Comparison of ENCODE assay signal across 13 cellular contexts in the genomic region with DNA sequence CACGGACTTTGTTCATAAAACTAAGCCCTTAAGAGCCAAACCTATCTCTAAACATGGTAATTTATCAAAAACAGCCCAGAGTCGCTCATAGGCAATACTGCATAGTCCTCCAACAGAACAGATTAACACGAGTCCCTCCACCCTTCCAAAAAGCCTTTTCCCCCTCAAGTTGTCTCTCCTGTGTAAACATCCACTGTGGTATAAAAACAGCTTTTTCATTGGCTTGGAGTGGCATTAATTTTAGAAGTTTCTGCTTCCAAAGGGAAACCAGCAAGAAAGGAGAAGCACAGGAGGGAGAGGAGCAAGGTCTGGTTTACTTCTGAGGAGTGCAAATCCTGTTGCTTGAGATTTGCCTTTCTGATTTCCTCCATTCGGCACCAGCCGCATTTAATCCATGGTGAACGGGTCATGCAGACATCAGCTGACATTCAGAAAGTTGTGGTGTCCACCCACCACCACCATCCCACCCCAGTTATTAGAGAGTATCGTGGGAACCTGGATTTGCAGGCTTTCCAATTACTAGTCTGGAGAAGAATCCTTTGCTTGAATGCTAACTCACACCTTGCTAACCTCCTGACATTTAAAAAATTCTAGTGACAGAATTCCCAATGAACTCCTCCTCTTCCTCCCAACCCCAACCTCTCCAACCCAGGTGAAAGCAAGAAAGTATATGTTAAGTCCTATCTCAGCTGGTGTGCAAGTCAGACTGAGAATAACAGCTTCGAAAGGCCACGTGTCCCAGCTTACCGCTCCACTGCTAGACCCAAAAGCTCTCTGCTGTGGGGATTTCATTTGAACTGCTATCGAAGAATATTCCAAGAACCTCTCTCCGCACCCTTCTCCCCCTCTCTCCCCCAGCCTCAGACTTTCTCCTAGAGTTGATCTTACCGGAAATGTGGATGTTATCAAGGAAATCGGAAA. TPM values are rescaled to one million over a fixed set of nuclear protein-coding genes. Genes with fewer than 3 reads are reported as not detected.
A peak's percentile ranks its signal among the peaks of the same experiment; 100 is the strongest.
DNase-seq lines count a peak whose midpoint lies in the region; ATAC-seq and TF ChIP-seq lines count a peak whose summit lies in the region.
"Had no signal": no experiment of that assay in that cellular context is flagged by ENCODE, and none has a peak within 500 bp of the region (broad histone marks: within the 10 kb centered on the region; RNA-seq: fewer than 3 reads in every experiment).

No MANE protein-coding gene starts in this region.

- H3K4me3 Mint-ChIP-seq in CD14-positive monocyte (no peak overlapping the region), WTC11 (peak overlapping the region; percentile 26)
- H3K4me3 Mint-ChIP-seq: activated naive CD8-positive, alpha-beta T cell treated with anti-CD3 and anti-CD28 coated beads, Interleukin-2, amount 10 ng/mL, durations not matched to agents 7 days and 5 days had no signal

- H3K36me3 Mint-ChIP-seq in CD14-positive monocyte: peaks cover 18 to 22% of the 10 kb centered on the region in 2 donors
- H3K36me3 Mint-ChIP-seq in WTC11: no peaks in the 10 kb centered on the region
- H3K36me3 Mint-ChIP-seq: activated naive CD8-positive, alpha-beta T cell treated with anti-CD3 and anti-CD28 coated beads, Interleukin-2, amount 10 ng/mL, durations not matched to agents 7 days and 5 days had no signal

- peaks cover 69% of the 10 kb centered on the region for H3K4me1 Mint-ChIP-seq in CD14-positive monocyte
- H3K4me1 Mint-ChIP-seq in WTC11: peaks cover 98% of the 10 kb centered on the region

- H3K9me3 ChIP-seq in gastrocnemius medialis: no peaks in the 10 kb centered on the region
- H3K9me3 ChIP-seq: left lung had no signal

- H3K27me3 Mint-ChIP-seq in CD14-positive monocyte (ENCODE audit: low read depth in 3 of 3) (peaks cover 0 to 2% (median 0%) of the 10 kb centered on the region in 3 donors), WTC11 (ENCODE audit: low read depth) (no peaks in the 10 kb centered on the region)

- H3K9me3 Mint-ChIP-seq in CD14-positive monocyte (peaks cover 0 to 4% (median 4%) of the 10 kb centered on the region in 7 donors), WTC11 (no peaks in the 10 kb centered on the region)
- H3K9me3 Mint-ChIP-seq: activated naive CD8-positive, alpha-beta T cell treated with anti-CD3 and anti-CD28 coated beads, Interleukin-2, amount 10 ng/mL, durations not matched to agents 7 days and 5 days had no signal

- CTCF ChIA-PET in WTC11 (lab: Charles Lee): interaction anchor here (0.6 to 1.4 kb wide), 2 partner anchors 14 to 25 kb away, joined by 3 to 10 read pairs; no protein-coding TSS in a partner anchor

- peaks cover 9 to 29% (median 28%) of the 10 kb centered on the region in 3 donors for H3K27me3 ChIP-seq in gastrocnemius medialis

- DNase-seq in CD14-positive monocyte (ENCODE audit: low spot score) (no peak), WTC11 (ENCODE audit: low spot score) (no peak), HuH-7.5 (ENCODE audit: low spot score) (no peak), activated T-cell treated with anti-CD3 and anti-CD28 coated beads for 4 hours (no peak), gastrocnemius medialis (no peak), activated gamma-delta T cell (lab: John Stamatoyannopoulos, UW) (no peak)
- DNase-seq: activated naive CD8-positive, alpha-beta T cell treated with anti-CD3 and anti-CD28 coated beads, Interleukin-2, amount 10 ng/mL, durations not matched to agents 7 days and 5 days; Kasumi-1; left lung; WERI-Rb-1 had no signal

- H3K27ac Mint-ChIP-seq in CD14-positive monocyte (peak overlapping the region in 6 of 7 donors; percentile 26 to 54 (median 40)), WTC11 (peak overlapping the region; percentile 85)
- H3K27ac Mint-ChIP-seq: activated naive CD8-positive, alpha-beta T cell treated with anti-CD3 and anti-CD28 coated beads, Interleukin-2, amount 10 ng/mL, durations not matched to agents 7 days and 5 days had no signal

- no peak overlapping the region for H3K27ac ChIP-seq in gastrocnemius medialis
- H3K27ac ChIP-seq: left lung, WERI-Rb-1 had no signal

- no peaks in the 10 kb centered on the region for H3K36me3 ChIP-seq in gastrocnemius medialis
- H3K36me3 ChIP-seq: left lung, WERI-Rb-1 had no signal

- ATAC-seq in GM19438 (IDR thresholded peaks at IDR 0.05; ENCODE audit: low read depth, unreplicated experiment) (peak; percentile 71), HG02938 (IDR thresholded peaks at IDR 0.05; ENCODE audit: unreplicated experiment) (peak; percentile 71), WTC11 (no peak), gastrocnemius medialis (no peak)
- ATAC-seq: left lung, sciatic nerve had no signal

- in situ Hi-C loops in gastrocnemius medialis (cut with MboI; ENCODE audit: low sequenced_read_pairs in 4 of 4): no loop called here

- no peaks in the 10 kb centered on the region for H3K4me1 ChIP-seq in gastrocnemius medialis

- intact Hi-C loops in CD14-positive monocyte (cut with micrococcal nuclease) (loop anchor here in 1 of 2 donors (10.0 kb wide), 1 partner anchor 999 kb away; a partner anchor contains a TSS), gastrocnemius medialis (cut with DNase I; ENCODE audit: low total_unique reads) (no loop called here)

- POLR2A ChIA-PET in WTC11 (lab: Charles Lee): interaction anchor here (0.6 to 1.5 kb wide), 2 partner anchors 14 to 1989 kb away, joined by 3 to 5 read pairs; no protein-coding TSS in a partner anchor

- H3K4me3 ChIP-seq in gastrocnemius medialis: no peak overlapping the region
- H3K4me3 ChIP-seq: left lung had no signal

- TF ChIP-seq CTCF in CD14-positive monocyte (IDR thresholded peaks at IDR 0.05) (no peak), WTC11 (IDR thresholded peaks at IDR 0.05) (no peak), gastrocnemius medialis (IDR thresholded peaks at IDR 0.05 in 4 of 5, conservative IDR thresholded peaks at IDR 0.05 in 1 of 5) (no peak)

- no peak for TF ChIP-seq POLR2A in gastrocnemius medialis (IDR thresholded peaks at IDR 0.05)

TF ChIP-seq in WTC11, 78 proteins besides CTCF, POLR2A, EP300 and RAD21 (continues in another document):
- no peak for TF ChIP-seq SMAD3 (CRISPR knock-in tag; IDR thresholded peaks at IDR 0.05; ENCODE audit: borderline replicate concordance)
- TF ChIP-seq ZNF138 (CRISPR knock-in tag; conservative IDR thresholded peaks at IDR 0.05): no peak
- no peak for TF ChIP-seq CREB1 (CRISPR knock-in tag; IDR thresholded peaks at IDR 0.05)
- TF ChIP-seq, protein P1, sequence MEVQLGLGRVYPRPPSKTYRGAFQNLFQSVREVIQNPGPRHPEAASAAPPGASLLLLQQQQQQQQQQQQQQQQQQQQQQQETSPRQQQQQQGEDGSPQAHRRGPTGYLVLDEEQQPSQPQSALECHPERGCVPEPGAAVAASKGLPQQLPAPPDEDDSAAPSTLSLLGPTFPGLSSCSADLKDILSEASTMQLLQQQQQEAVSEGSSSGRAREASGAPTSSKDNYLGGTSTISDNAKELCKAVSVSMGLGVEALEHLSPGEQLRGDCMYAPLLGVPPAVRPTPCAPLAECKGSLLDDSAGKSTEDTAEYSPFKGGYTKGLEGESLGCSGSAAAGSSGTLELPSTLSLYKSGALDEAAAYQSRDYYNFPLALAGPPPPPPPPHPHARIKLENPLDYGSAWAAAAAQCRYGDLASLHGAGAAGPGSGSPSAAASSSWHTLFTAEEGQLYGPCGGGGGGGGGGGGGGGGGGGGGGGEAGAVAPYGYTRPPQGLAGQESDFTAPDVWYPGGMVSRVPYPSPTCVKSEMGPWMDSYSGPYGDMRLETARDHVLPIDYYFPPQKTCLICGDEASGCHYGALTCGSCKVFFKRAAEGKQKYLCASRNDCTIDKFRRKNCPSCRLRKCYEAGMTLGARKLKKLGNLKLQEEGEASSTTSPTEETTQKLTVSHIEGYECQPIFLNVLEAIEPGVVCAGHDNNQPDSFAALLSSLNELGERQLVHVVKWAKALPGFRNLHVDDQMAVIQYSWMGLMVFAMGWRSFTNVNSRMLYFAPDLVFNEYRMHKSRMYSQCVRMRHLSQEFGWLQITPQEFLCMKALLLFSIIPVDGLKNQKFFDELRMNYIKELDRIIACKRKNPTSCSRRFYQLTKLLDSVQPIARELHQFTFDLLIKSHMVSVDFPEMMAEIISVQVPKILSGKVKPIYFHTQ (CRISPR knock-in tag; IDR thresholded peaks at IDR 0.05): no peak
- no peak for TF ChIP-seq CBFB (CRISPR knock-in tag; IDR thresholded peaks at IDR 0.05; ENCODE audit: low read depth)
- no peak for TF ChIP-seq OVOL2 (CRISPR knock-in tag; IDR thresholded peaks at IDR 0.05; ENCODE audit: borderline replicate concordance)
- TF ChIP-seq TCF7 (CRISPR knock-in tag; IDR thresholded peaks at IDR 0.05; ENCODE audit: low read depth): no peak
- TF ChIP-seq, protein P2, sequence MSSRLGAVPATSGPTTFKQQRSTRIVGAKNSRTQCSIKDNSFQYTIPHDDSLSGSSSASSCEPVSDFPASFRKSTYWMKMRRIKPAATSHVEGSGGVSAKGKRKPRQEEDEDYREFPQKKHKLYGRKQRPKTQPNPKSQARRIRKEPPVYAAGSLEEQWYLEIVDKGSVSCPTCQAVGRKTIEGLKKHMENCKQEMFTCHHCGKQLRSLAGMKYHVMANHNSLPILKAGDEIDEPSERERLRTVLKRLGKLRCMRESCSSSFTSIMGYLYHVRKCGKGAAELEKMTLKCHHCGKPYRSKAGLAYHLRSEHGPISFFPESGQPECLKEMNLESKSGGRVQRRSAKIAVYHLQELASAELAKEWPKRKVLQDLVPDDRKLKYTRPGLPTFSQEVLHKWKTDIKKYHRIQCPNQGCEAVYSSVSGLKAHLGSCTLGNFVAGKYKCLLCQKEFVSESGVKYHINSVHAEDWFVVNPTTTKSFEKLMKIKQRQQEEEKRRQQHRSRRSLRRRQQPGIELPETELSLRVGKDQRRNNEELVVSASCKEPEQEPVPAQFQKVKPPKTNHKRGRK (CRISPR knock-in tag; IDR thresholded peaks at IDR 0.05; ENCODE audit: borderline replicate concordance): no peak
- TF ChIP-seq, protein P3, sequence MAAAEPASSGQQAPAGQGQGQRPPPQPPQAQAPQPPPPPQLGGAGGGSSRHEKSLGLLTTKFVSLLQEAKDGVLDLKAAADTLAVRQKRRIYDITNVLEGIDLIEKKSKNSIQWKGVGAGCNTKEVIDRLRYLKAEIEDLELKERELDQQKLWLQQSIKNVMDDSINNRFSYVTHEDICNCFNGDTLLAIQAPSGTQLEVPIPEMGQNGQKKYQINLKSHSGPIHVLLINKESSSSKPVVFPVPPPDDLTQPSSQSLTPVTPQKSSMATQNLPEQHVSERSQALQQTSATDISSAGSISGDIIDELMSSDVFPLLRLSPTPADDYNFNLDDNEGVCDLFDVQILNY (CRISPR knock-in tag; IDR thresholded peaks at IDR 0.05): no peak
- no peak for TF ChIP-seq TP53 (CRISPR knock-in tag; IDR thresholded peaks at IDR 0.05)
- TF ChIP-seq HMGA2 (CRISPR knock-in tag; IDR thresholded peaks at IDR 0.05): no peak

RNA-seq across cellular contexts. Expression of a gene that starts 17.8 kb away (rescaled TPM):
- polyA plus RNA-seq in CD14-positive monocyte: 10 to 100 TPM in 1 of 2 donors, 1 to 10 TPM in 1; 8.7 to 11.1 TPM
- total RNA-seq in WTC11 (2021) (45.0 to 53.2 TPM (median 46.8 TPM) in 3 replicates), gastrocnemius medialis (1 to 10 TPM in 1 of 4 donors, under 1 TPM in 2, not detected in 1; 0.04 to 1.0 (median 0.07) TPM)

Comparison
In these comparisons a context has a peak if more than half of its experiments do, and no peak if none do; other contexts are left out.
1. ATAC-seq: peak in GM19438 (single experiment) and HG02938 (single experiment); none in WTC11 (single experiment) and gastrocnemius medialis (0 of 2).
2. RNA of a gene that starts 17.8 kb away (total RNA-seq): 45.0 to 53.2 TPM in WTC11; 0.04 to 1.0 TPM in gastrocnemius medialis; every median in the first group is over 10 times any median in the second.